ENCODE assay signal across 7 cellular contexts in genomic region chr2:159755788-159756187, GRCh38. TPM values are rescaled to one million over a fixed set of nuclear protein-coding genes. Genes with fewer than 3 reads are reported as not detected.
DNase-seq lines count a peak whose midpoint lies in the region; ATAC-seq and TF ChIP-seq lines count a peak whose summit lies in the region.

No MANE protein-coding gene starts in this region.

- H3K27ac ChIP-seq in lung (ENCODE audit: low read depth in 1 of 2, low read length in 1 of 2), result peak overlapping the region in 1 of 2 donors; percentile 21

- no peaks in the 10 kb centered on the region for H3K9me3 ChIP-seq in adipocyte (ENCODE audit: control insufficient read depth, low read length)
- no peaks in the 10 kb centered on the region for H3K9me3 ChIP-seq in lung (ENCODE audit: control insufficient read depth in 2 of 2, insufficient read depth in 1 of 2, low read length in 1 of 2)

- peak; percentile 71 for ATAC-seq in lung (ENCODE audit: insufficient read depth, low FRiP score)
- no peak for ATAC-seq in GM18870 (IDR thresholded peaks at IDR 0.05; ENCODE audit: unreplicated experiment)
- no peak for ATAC-seq in HG03565 (IDR thresholded peaks at IDR 0.05; ENCODE audit: unreplicated experiment)
- no peak for ATAC-seq in HG02938 (IDR thresholded peaks at IDR 0.05; ENCODE audit: unreplicated experiment)

- peak; percentile 1 for DNase-seq in DMS 273 treated with DMSO at 0.1 percent for 48 hours (lab: John Stamatoyannopoulos, UW)
- DNase-seq in H7, result peak; percentile 63
- DNase-seq in adipocyte (ENCODE audit: low read depth), result peak; percentile 33
- DNase-seq in lung (ENCODE audit: low spot score), result no peak

- H3K36me3 ChIP-seq in H7 (replicated peaks; ENCODE audit: control insufficient read depth, insufficient read depth, low read length), result peaks cover 14% of the 10 kb centered on the region
- H3K36me3 ChIP-seq in adipocyte (ENCODE audit: control insufficient read depth, insufficient read depth, low read length, severe bottlenecking), result peaks cover 72% of the 10 kb centered on the region
- peaks cover 5 to 20% of the 10 kb centered on the region in 2 donors for H3K36me3 ChIP-seq in lung (ENCODE audit: control insufficient read depth in 2 of 2, insufficient read depth in 2 of 2, low read length in 2 of 2)

- no peak for TF ChIP-seq CTCF in lung (IDR thresholded peaks at IDR 0.05; ENCODE audit: control extremely low read depth, extremely low read depth)

- no peak overlapping the region for H3K9ac ChIP-seq in adipocyte (ENCODE audit: low read length)

- H3K27me3 ChIP-seq in H7 (ENCODE audit: control insufficient read depth, insufficient read depth, low read length) (no peaks in the 10 kb centered on the region), adipocyte (replicated peaks; ENCODE audit: control insufficient read depth, insufficient read depth, low read length) (no peaks in the 10 kb centered on the region), lung (ENCODE audit: control insufficient read depth, insufficient read depth) (no peaks in the 10 kb centered on the region)

- H3K4me3 ChIP-seq in H7 (ENCODE audit: insufficient read depth, low read depth, low read length), result no peak overlapping the region
- H3K4me3 ChIP-seq in adipocyte (ENCODE audit: low read length), result no peak overlapping the region
- H3K4me3 ChIP-seq in lung, result no peak overlapping the region

- H3K4me1 ChIP-seq in adipocyte (ENCODE audit: control insufficient read depth, insufficient read depth, low read length) (peaks cover 34% of the 10 kb centered on the region), lung (ENCODE audit: control insufficient read depth in 2 of 2, insufficient read depth in 2 of 2, low read length in 2 of 2) (peaks cover 0 to 26% of the 10 kb centered on the region in 2 donors)

RNA-seq across cellular contexts. Expression of gene CD302, which starts 42.2 kb away (rescaled TPM):
- total RNA-seq in H7 (2014; rRNA removed; shearing (Covaris generic)), result 0.33 and 1.2 TPM in 2 replicates
- total RNA-seq in lung, result 10 to 100 TPM; 41.9 to 89.8 TPM
- polyA plus RNA-seq in lung, result 10 to 100 TPM; 23.4 to 44.5 TPM

RNA-seq across cellular contexts. Expression of gene MARCHF7, which starts 43.5 kb away (rescaled TPM):
- 121 and 129 TPM in 2 replicates for total RNA-seq in H7 (2014; rRNA removed; shearing (Covaris generic))
- 100 to 1,000 TPM in 1 of 2 donors, 10 to 100 TPM in 1; 63.7 to 168 TPM for total RNA-seq in lung
- polyA plus RNA-seq in lung, result 10 to 100 TPM; 22.6 to 47.2 TPM

Comparison
In these comparisons a context has a peak if more than half of its experiments do, and no peak if none do; other contexts are left out.
1. RNA of gene CD302, which starts 42.2 kb away (total RNA-seq): 41.9 to 89.8 TPM in lung; 0.33 to 1.2 TPM in H7; every median in the first group is over 10 times any median in the second.